ENCODE assay signal across 25 cellular contexts in the genomic region with DNA sequence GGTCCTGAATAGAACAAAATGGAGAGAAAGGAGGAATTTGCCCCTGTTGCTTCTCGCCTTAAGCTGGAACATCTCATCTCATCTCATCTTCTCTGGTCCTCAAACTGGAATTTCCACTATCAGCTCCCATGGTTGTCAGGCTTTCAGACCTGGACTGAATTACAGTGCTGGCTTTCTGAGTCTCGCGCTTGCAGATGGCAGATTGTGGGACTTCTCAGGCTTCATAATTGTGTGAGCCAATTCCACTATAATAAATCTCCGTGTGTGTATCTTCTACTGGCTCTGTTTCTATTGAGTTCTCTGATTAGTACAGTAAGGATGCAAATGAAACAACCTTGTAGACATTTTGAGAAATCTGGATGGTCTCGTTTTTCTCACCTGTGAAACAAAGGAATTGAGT.
"Had no signal": no experiment of that assay in that cellular context is flagged by ENCODE, and none has a peak within 500 bp of the region (broad histone marks: within the 10 kb centered on the region; RNA-seq: fewer than 3 reads in every experiment).

No MANE protein-coding gene starts in this region.

- H3K27ac Mint-ChIP-seq: dendritic cell treated with granulocyte-macrophage colony-stimulating factor and Interleukin-4, amounts not matched to agents 40 ng/mL and 50 ng/mL, for 4 days; effector memory CD8-positive, alpha-beta T cell; endodermal cell had no signal

- H3K4me3 ChIP-seq: colonic mucosa, coronary artery, dorsolateral prefrontal cortex, esophagus muscularis mucosa, esophagus squamous epithelium, gastrocnemius medialis, gastroesophageal sphincter, heart left ventricle, heart right ventricle had no signal

- H3K9me3 Mint-ChIP-seq: effector memory CD8-positive, alpha-beta T cell had no signal

- H3K9me3 ChIP-seq: colonic mucosa, esophagus muscularis mucosa, esophagus squamous epithelium, gastrocnemius medialis, gastroesophageal sphincter had no signal

- H3K27me3 ChIP-seq: colonic mucosa, dorsolateral prefrontal cortex, esophagus muscularis mucosa, esophagus squamous epithelium, foreskin keratinocyte, gastrocnemius medialis, gastroesophageal sphincter, heart left ventricle, heart right ventricle had no signal

- H3K4me1 ChIP-seq: colonic mucosa, esophagus muscularis mucosa, esophagus squamous epithelium, foreskin keratinocyte, gastroesophageal sphincter, heart left ventricle, heart right ventricle had no signal

- ATAC-seq: effector memory CD8-positive, alpha-beta T cell; esophagus mucosa; foreskin keratinocyte; gastrocnemius medialis; gastroesophageal sphincter; heart left ventricle; heart right ventricle had no signal

- H3K4me1 Mint-ChIP-seq: endodermal cell had no signal

- DNase-seq: colonic mucosa; cortex of kidney; dermis blood vessel endothelial cell; dorsolateral prefrontal cortex; effector CD4-positive, alpha-beta T cell; effector CD8-positive, alpha-beta T cell; effector memory CD4-positive, alpha-beta T cell; effector memory CD8-positive, alpha-beta T cell; endodermal cell; erythroblast; esophagus squamous epithelium; foreskin fibroblast; foreskin keratinocyte; foreskin melanocyte; gastrocnemius medialis; glutamatergic neuron; head of caudate nucleus; heart left ventricle; heart right ventricle had no signal

- H3K27ac ChIP-seq: colonic mucosa, coronary artery, dorsolateral prefrontal cortex, epithelial cell of prostate, esophagus muscularis mucosa, esophagus squamous epithelium, foreskin keratinocyte, gastrocnemius medialis, gastroesophageal sphincter, heart left ventricle, heart right ventricle had no signal

- H3K4me3 Mint-ChIP-seq: dendritic cell treated with granulocyte-macrophage colony-stimulating factor and Interleukin-4, amounts not matched to agents 40 ng/mL and 50 ng/mL, for 4 days; effector memory CD8-positive, alpha-beta T cell; endodermal cell had no signal

- H3K36me3 ChIP-seq: colonic mucosa, esophagus muscularis mucosa, gastrocnemius medialis, gastroesophageal sphincter, heart right ventricle had no signal

- H3K27me3 Mint-ChIP-seq: dendritic cell treated with granulocyte-macrophage colony-stimulating factor and Interleukin-4, amounts not matched to agents 40 ng/mL and 50 ng/mL, for 4 days; effector memory CD8-positive, alpha-beta T cell had no signal
